In genomic region chr12:128040971-128041370, GRCh38 we compare ENCODE assay signal across 39 cellular contexts.
"Had no signal": no experiment of that assay in that cellular context is flagged by ENCODE, and none has a peak within 500 bp of the region (broad histone marks: within the 10 kb centered on the region; RNA-seq: fewer than 3 reads in every experiment).

No MANE protein-coding gene starts in this region.

- DNase-seq: activated B cell treated with CpG ODN at 0.5 μM for 24 hours; activated CD4-positive, alpha-beta memory T cell treated with anti-CD3 and anti-CD28 coated beads for 36 hours; activated CD4-positive, alpha-beta T cell treated with anti-CD3 and anti-CD28 coated beads for 4 hours; activated CD4-positive, alpha-beta T cell treated with anti-CD3 and anti-CD28 coated beads, Interleukin-2, amount 10 ng/mL, durations not matched to agents 24 days and 14 days; activated CD4-positive, alpha-beta T cell treated with anti-CD3 and anti-CD28 coated beads, Interleukin-2, amount 50 U/mL, for 1 hour; activated CD4-positive, alpha-beta T cell treated with anti-CD3 and anti-CD28 coated beads, Interleukin-2, amount 50 U/mL, for 4 hours; activated CD4-positive, CD25-positive, alpha-beta regulatory T cell treated with anti-CD3 and anti-CD28 coated beads, Interleukin-2, amount 50 U/mL, for 72 hours; activated CD8-positive, alpha-beta memory T cell treated with anti-CD3 and anti-CD28 coated beads, Interleukin-2, amount 50 U/mL, for 4 hours; activated CD8-positive, alpha-beta T cell treated with anti-CD3 and anti-CD28 coated beads for 36 hours; activated effector memory CD4-positive, alpha-beta T cell treated with anti-CD3 and anti-CD28 coated beads, Interleukin-2, amount 50 U/mL, for 16 hours; activated gamma-delta T cell treated with Interleukin-2 at 50 U/mL for 16 hours; activated naive CD4-positive, alpha-beta T cell; activated naive CD4-positive, alpha-beta T cell treated with anti-CD3 and anti-CD28 coated beads for 36 hours; activated naive CD8-positive, alpha-beta T cell treated with anti-CD3 and anti-CD28 coated beads, Interleukin-2, amount 10 ng/mL, durations not matched to agents 7 days and 5 days; activated naive CD8-positive, alpha-beta T cell treated with anti-CD3 and anti-CD28 coated beads, Interleukin-2, amount 50 U/mL, for 24 hours; activated T-cell treated with anti-CD3 and anti-CD28 coated beads for 4 hours; activated T-cell treated with anti-CD3 and anti-CD28 coated beads, Interleukin-2, amount 50 U/mL, for 1 hour; activated T-cell treated with anti-CD3 and anti-CD28 coated beads, Interleukin-2, amount 50 U/mL, for 4 hours; activated T-cell treated with anti-CD3 and anti-CD28 coated beads, Interleukin-2, amount 50 U/mL, for 72 hours; amygdala; anterior cingulate cortex; caudate nucleus; cerebellar nuclear complex; T-helper 1 cell; T-helper 2 cell; T-helper 9 cell had no signal

- FAIRE-seq: bronchial epithelial cell, TTC549 had no signal

- ATAC-seq: activated CD8-positive, alpha-beta T cell treated with anti-CD3 and anti-CD28 coated beads for 36 hours; activated naive CD8-positive, alpha-beta T cell treated with anti-CD3 and anti-CD28 coated beads, Interleukin-2, amount 50 U/mL, for 24 hours; activated T-cell treated with anti-CD3 and anti-CD28 coated beads, Interleukin-2, amount 50 U/mL, for 4 hours; activated T-cell treated with anti-CD3 and anti-CD28 coated beads, Interleukin-2, amount 50 U/mL, for 72 hours; activated T-helper 17 cell treated with anti-CD3 and anti-CD28 coated beads, Interleukin-2, amount 50 U/mL, for 72 hours had no signal

- H3K36me3 Mint-ChIP-seq: activated CD4-positive, alpha-beta memory T cell treated with anti-CD3 and anti-CD28 coated beads for 36 hours; activated naive CD8-positive, alpha-beta T cell; activated naive CD8-positive, alpha-beta T cell treated with anti-CD3 and anti-CD28 coated beads, Interleukin-2, amount 10 ng/mL, durations not matched to agents 7 days and 5 days; brain had no signal

- H3K9me3 ChIP-seq: ascending aorta had no signal

- H3K27ac Mint-ChIP-seq: activated B cell treated with CpG ODN at 0.5 μM for 24 hours; activated CD4-positive, alpha-beta memory T cell treated with anti-CD3 and anti-CD28 coated beads for 36 hours; activated CD4-positive, alpha-beta T cell treated with anti-CD3 and anti-CD28 coated beads, Interleukin-2, amount 10 ng/mL, durations not matched to agents 24 days and 14 days; activated CD8-positive, alpha-beta T cell treated with anti-CD3 and anti-CD28 coated beads for 36 hours; activated naive CD4-positive, alpha-beta T cell treated with anti-CD3 and anti-CD28 coated beads for 36 hours; activated naive CD4-positive, alpha-beta T cell treated with anti-CD3 and anti-CD28 coated beads, Interleukin-2, amount 50 U/mL, for 24 hours; activated naive CD8-positive, alpha-beta T cell; activated naive CD8-positive, alpha-beta T cell treated with anti-CD3 and anti-CD28 coated beads, Interleukin-2, amount 10 ng/mL, durations not matched to agents 7 days and 5 days; activated naive CD8-positive, alpha-beta T cell treated with anti-CD3 and anti-CD28 coated beads, Interleukin-2, amount 50 U/mL, for 24 hours; activated T-cell treated with anti-CD3 and anti-CD28 coated beads, Interleukin-2, amount 50 U/mL, for 72 hours; activated T-helper 1 cell treated with anti-CD3 and anti-CD28 coated beads, Interleukin-12 subunit alpha, Interleukin-12 subunit beta, Interleukin-2, Interleukin-4 antibody, amounts not matched to agents 30 ng/mL and 10 ng/mL and 1 ng/mL, durations not matched to agents 14 hours and 24 hours and 36 hours; activated T-helper 17 cell treated with anti-CD3 and anti-CD28 coated beads, Interleukin-2, amount 50 U/mL, for 72 hours; brain; T-helper 1 cell treated with Interleukin-12 subunit alpha and Interleukin-12 subunit beta and Interleukin-4 antibody, amounts not matched to agents 30 μg/mL and 1 μg/mL, for 36 hours; T-helper 2 cell treated with Interferon-gamma antibody and Interleukin-4, amounts not matched to agents 5 μg/mL and 100 μg/mL, for 36 hours had no signal

- H3K36me3 ChIP-seq: ascending aorta, cardiac muscle cell had no signal

- H3K27me3 Mint-ChIP-seq: activated B cell treated with CpG ODN at 0.5 μM for 24 hours; activated CD4-positive, alpha-beta memory T cell treated with anti-CD3 and anti-CD28 coated beads for 36 hours; activated CD4-positive, alpha-beta T cell treated with anti-CD3 and anti-CD28 coated beads, Interleukin-2, amount 10 ng/mL, durations not matched to agents 24 days and 14 days; activated CD8-positive, alpha-beta T cell treated with anti-CD3 and anti-CD28 coated beads for 36 hours; activated naive CD8-positive, alpha-beta T cell; activated naive CD8-positive, alpha-beta T cell treated with anti-CD3 and anti-CD28 coated beads, Interleukin-2, amount 10 ng/mL, durations not matched to agents 7 days and 5 days; activated naive CD8-positive, alpha-beta T cell treated with anti-CD3 and anti-CD28 coated beads, Interleukin-2, amount 50 U/mL, for 24 hours; activated T-helper 17 cell treated with anti-CD3 and anti-CD28 coated beads, Interleukin-2, amount 50 U/mL, for 72 hours; central memory CD8-positive, alpha-beta T cell had no signal

- H3K4me3 Mint-ChIP-seq: activated B cell treated with CpG ODN at 0.5 μM for 24 hours; activated CD4-positive, alpha-beta memory T cell treated with anti-CD3 and anti-CD28 coated beads for 36 hours; activated CD4-positive, alpha-beta T cell treated with anti-CD3 and anti-CD28 coated beads, Interleukin-2, amount 10 ng/mL, durations not matched to agents 24 days and 14 days; activated CD8-positive, alpha-beta T cell treated with anti-CD3 and anti-CD28 coated beads for 36 hours; activated naive CD4-positive, alpha-beta T cell treated with anti-CD3 and anti-CD28 coated beads for 36 hours; activated naive CD4-positive, alpha-beta T cell treated with anti-CD3 and anti-CD28 coated beads, Interleukin-2, amount 50 U/mL, for 24 hours; activated naive CD8-positive, alpha-beta T cell; activated naive CD8-positive, alpha-beta T cell treated with anti-CD3 and anti-CD28 coated beads, Interleukin-2, amount 10 ng/mL, durations not matched to agents 7 days and 5 days; activated naive CD8-positive, alpha-beta T cell treated with anti-CD3 and anti-CD28 coated beads, Interleukin-2, amount 50 U/mL, for 24 hours; activated T-cell treated with anti-CD3 and anti-CD28 coated beads, Interleukin-2, amount 50 U/mL, for 4 hours; activated T-cell treated with anti-CD3 and anti-CD28 coated beads, Interleukin-2, amount 50 U/mL, for 72 hours; activated T-helper 1 cell treated with anti-CD3 and anti-CD28 coated beads, Interleukin-12 subunit alpha, Interleukin-12 subunit beta, Interleukin-2, Interleukin-4 antibody, amounts not matched to agents 30 ng/mL and 10 ng/mL and 1 ng/mL, durations not matched to agents 14 hours and 24 hours and 36 hours; activated T-helper 17 cell treated with anti-CD3 and anti-CD28 coated beads, Interleukin-2, amount 50 U/mL, for 72 hours; brain; central memory CD8-positive, alpha-beta T cell; T-helper 1 cell treated with Interleukin-12 subunit alpha and Interleukin-12 subunit beta and Interleukin-4 antibody, amounts not matched to agents 30 μg/mL and 1 μg/mL, for 36 hours; T-helper 2 cell treated with Interferon-gamma antibody and Interleukin-4, amounts not matched to agents 5 μg/mL and 100 μg/mL, for 36 hours had no signal

- H3K27ac ChIP-seq: ascending aorta, cardiac muscle cell, VCaP had no signal

- H3K27me3 ChIP-seq: ascending aorta, cardiac muscle cell had no signal

- H3K4me3 ChIP-seq: ascending aorta, cardiac muscle cell had no signal

- H3K4me1 Mint-ChIP-seq: activated B cell treated with CpG ODN at 0.5 μM for 24 hours; activated CD4-positive, alpha-beta T cell treated with anti-CD3 and anti-CD28 coated beads, Interleukin-2, amount 10 ng/mL, durations not matched to agents 24 days and 14 days; activated naive CD4-positive, alpha-beta T cell treated with anti-CD3 and anti-CD28 coated beads, Interleukin-2, amount 50 U/mL, for 24 hours; activated naive CD8-positive, alpha-beta T cell treated with anti-CD3 and anti-CD28 coated beads, Interleukin-2, amount 10 ng/mL, durations not matched to agents 7 days and 5 days; activated naive CD8-positive, alpha-beta T cell treated with anti-CD3 and anti-CD28 coated beads, Interleukin-2, amount 50 U/mL, for 24 hours; activated T-helper 17 cell treated with anti-CD3 and anti-CD28 coated beads, Interleukin-2, amount 50 U/mL, for 72 hours; brain; central memory CD8-positive, alpha-beta T cell had no signal

- H3K4me1 ChIP-seq: ascending aorta had no signal
